8 cellular contexts compared by ENCODE assay signal in the genomic region with DNA sequence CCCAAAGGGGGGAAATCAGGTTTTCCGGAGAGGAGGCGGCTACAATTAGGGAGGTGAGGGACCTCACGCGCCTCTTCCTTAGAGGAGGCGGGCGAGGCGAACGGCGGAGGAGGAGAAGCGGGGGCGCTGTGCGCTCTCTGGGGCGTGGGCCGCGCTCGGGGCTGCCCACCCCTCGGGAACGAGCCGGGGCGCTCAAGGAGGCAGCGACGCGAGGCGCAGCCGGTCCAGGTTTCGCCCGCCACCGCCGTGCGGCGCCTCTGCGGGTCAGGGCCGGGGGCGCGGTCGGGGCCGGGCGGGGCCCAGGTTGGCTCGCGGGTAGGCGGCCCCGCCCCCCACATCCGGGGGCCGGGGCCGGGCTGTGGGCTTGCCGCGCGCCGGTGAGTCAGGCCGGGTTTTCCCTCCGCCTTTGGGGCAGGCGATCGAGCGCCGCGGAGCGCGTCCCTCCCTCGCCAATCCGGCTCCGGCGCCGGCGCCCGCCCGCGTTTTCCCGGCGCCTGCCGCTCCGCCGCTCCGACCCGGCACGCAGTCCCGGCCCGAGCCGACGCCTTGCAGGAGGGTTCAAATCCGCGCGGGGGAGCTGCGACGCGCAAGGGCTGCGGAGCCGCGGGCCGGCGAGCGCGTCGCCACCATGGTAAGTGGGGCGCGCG. TPM values are rescaled to one million over a fixed set of nuclear protein-coding genes. Genes with fewer than 3 reads are reported as not detected.
DNase-seq lines count a peak whose midpoint lies in the region; ATAC-seq, FAIRE-seq and TF ChIP-seq lines count a peak whose summit lies in the region.

A gene with protein sequence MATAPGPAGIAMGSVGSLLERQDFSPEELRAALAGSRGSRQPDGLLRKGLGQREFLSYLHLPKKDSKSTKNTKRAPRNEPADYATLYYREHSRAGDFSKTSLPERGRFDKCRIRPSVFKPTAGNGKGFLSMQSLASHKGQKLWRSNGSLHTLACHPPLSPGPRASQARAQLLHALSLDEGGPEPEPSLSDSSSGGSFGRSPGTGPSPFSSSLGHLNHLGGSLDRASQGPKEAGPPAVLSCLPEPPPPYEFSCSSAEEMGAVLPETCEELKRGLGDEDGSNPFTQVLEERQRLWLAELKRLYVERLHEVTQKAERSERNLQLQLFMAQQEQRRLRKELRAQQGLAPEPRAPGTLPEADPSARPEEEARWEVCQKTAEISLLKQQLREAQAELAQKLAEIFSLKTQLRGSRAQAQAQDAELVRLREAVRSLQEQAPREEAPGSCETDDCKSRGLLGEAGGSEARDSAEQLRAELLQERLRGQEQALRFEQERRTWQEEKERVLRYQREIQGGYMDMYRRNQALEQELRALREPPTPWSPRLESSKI (plus strand): TSS at position 392 of the 647 bp plus-strand sequence. CDS start 6,052 bp downstream, outside the sequence.

- intact Hi-C loops in K562 (cut with micrococcal nuclease) = loop anchor here (1.0 to 5.0 kb wide), 3 partner anchors 14 to 39 kb away; a partner anchor contains a TSS

- BruUV-seq in K562 (replicated peaks; lab: Mats Ljungman, UMichigan) = no TSS peak

- peak within 1 kb of the TSS; percentile 81 for H3K9ac ChIP-seq in HUES64 (ENCODE audit: low read depth, low read length)
- peak within 1 kb of the TSS; percentile 70 to 96 for H3K9ac ChIP-seq in K562 (ENCODE audit: insufficient read depth in 1 of 2, low read depth in 2 of 2, low read length in 2 of 2)
- H3K9ac ChIP-seq in keratinocyte (ENCODE audit: control insufficient read depth, extremely low read depth, insufficient read depth, low read length) = peak within 1 kb of the TSS; percentile 71

- H3K4me2 ChIP-seq in DOHH2 (ENCODE audit: low read length) (peak within 1 kb of the TSS; percentile 96), K562 (ENCODE audit: insufficient read depth, low read length) (peak within 1 kb of the TSS; percentile 86), keratinocyte (ENCODE audit: control insufficient read depth, extremely low read depth, insufficient read depth, low read depth, low read length) (peak within 1 kb of the TSS; percentile 90)

- ATAC-seq in GM21360 (IDR thresholded peaks at IDR 0.05; ENCODE audit: unreplicated experiment) = peak; percentile 62
- peak; percentile 92 for ATAC-seq in K562

- in situ Hi-C loops in K562 (cut with MboI) = no loop called here

- H3F3A ChIP-seq in DOHH2 (ENCODE audit: control insufficient read depth, insufficient read depth) = peaks cover 46% of the 10 kb centered on the region

- FAIRE-seq in K562 (lab: Jason Lieb, UNC) = peak; percentile 67
- FAIRE-seq in keratinocyte (lab: Jason Lieb, UNC) = no peak

- TF ChIP-seq POLR2A in K562 (conservative IDR thresholded peaks at IDR 0.05) = peak; percentile 42; the same call in 1 of the 2 replicates

- peaks cover 48% of the 10 kb centered on the region for H3K79me2 ChIP-seq in DOHH2 (ENCODE audit: control insufficient read depth, low read length)
- peaks cover 44% of the 10 kb centered on the region for H3K79me2 ChIP-seq in K562 (ENCODE audit: control insufficient read depth, insufficient read depth, low read length)
- H3K79me2 ChIP-seq in keratinocyte (ENCODE audit: control insufficient read depth, insufficient read depth, low read length) = peaks cover 13% of the 10 kb centered on the region

- CTCF ChIA-PET in K562 (lab: Yijun Ruan, JAX; ENCODE audit: low intra/inter-chr PET ratio) = interaction anchor here (0.7 kb wide), 1 partner anchor 107 kb away, joined by 3 read pairs; no protein-coding TSS in a partner anchor

- H3K4me3 ChIP-seq in DOHH2 (ENCODE audit: low read length) = peak within 1 kb of the TSS; percentile 99
- peak within 1 kb of the TSS; percentile 90 for H3K4me3 ChIP-seq in HUES64 (ENCODE audit: low read length)
- H3K4me3 ChIP-seq in K562 = peak within 1 kb of the TSS; percentile 66
- peak within 1 kb of the TSS; percentile 76 to 80 (median 79) for H3K4me3 ChIP-seq in keratinocyte (ENCODE audit: control insufficient read depth in 2 of 3, extremely low read depth in 1 of 3, insufficient read depth in 2 of 3, low read depth in 1 of 3, low read length in 3 of 3)

- dilution Hi-C loops in keratinocyte (cut with MboI; ENCODE audit: extremely low pct_ligation_motif_present, low sequenced_read_pairs) = no loop called here

- peaks cover 41% of the 10 kb centered on the region for H3K36me3 ChIP-seq in DOHH2 (ENCODE audit: control insufficient read depth, low read length)
- no peaks in the 10 kb centered on the region for H3K36me3 ChIP-seq in HUES64 (ENCODE audit: insufficient read depth, low read length)
- no peaks in the 10 kb centered on the region for H3K36me3 ChIP-seq in K562 (ENCODE audit: control insufficient read depth, insufficient read depth, low read length)
- H3K36me3 ChIP-seq in keratinocyte (ENCODE audit: control insufficient read depth in 2 of 2, extremely low read depth in 1 of 2, insufficient read depth in 2 of 2, low read length in 2 of 2) = no peaks in the 10 kb centered on the region

- H3K4me1 ChIP-seq in DOHH2 (ENCODE audit: control insufficient read depth, low read length) (peaks cover 55% of the 10 kb centered on the region), HUES64 (ENCODE audit: insufficient read depth, low read length) (peaks cover 24% of the 10 kb centered on the region), K562 (replicated peaks in 1 of 2; ENCODE audit: control insufficient read depth in 2 of 2, insufficient read depth in 2 of 2, low read length in 2 of 2) (peaks cover 31 to 47% of the 10 kb centered on the region in 2 experiments; a peak in 4 of 5 replicates), keratinocyte (ENCODE audit: control insufficient read depth, extremely low read depth, insufficient read depth, low read length) (peaks cover 23% of the 10 kb centered on the region)

- 0 out of 2 replicates have a peak, but pooled peaks have one; percentile 43 for TF ChIP-seq EP300 in K562 (IDR thresholded peaks at IDR 0.05; ENCODE audit: low read length)

- peak within 1 kb of the TSS; percentile 85 for H2AFZ ChIP-seq in K562 (ENCODE audit: low read depth, low read length)
- peak within 1 kb of the TSS; percentile 82 for H2AFZ ChIP-seq in keratinocyte (ENCODE audit: control insufficient read depth, low read length)

- no peaks in the 10 kb centered on the region for H3K9me2 ChIP-seq in DOHH2 (replicated peaks; ENCODE audit: control insufficient read depth, low read length)

- H3K9me3 ChIP-seq in DOHH2 (ENCODE audit: control insufficient read depth, insufficient read depth, low read length) (no peaks in the 10 kb centered on the region), HUES64 (ENCODE audit: insufficient read depth, low read depth, low read length) (peaks cover 5% of the 10 kb centered on the region; the same call in 1 of the 2 replicates), K562 (replicated peaks; ENCODE audit: control insufficient read depth, insufficient read depth, low read depth, low read length) (no peaks in the 10 kb centered on the region), keratinocyte (ENCODE audit: control insufficient read depth, low read depth, low read length) (no peaks in the 10 kb centered on the region)

- peak in 1 of 2 experiments; percentile 18; a peak in 2 of 4 replicates for TF ChIP-seq RAD21 in K562 (CRISPR knock-in tag; conservative IDR thresholded peaks at IDR 0.05 in 1 of 2, IDR thresholded peaks at IDR 0.05 in 1 of 2)

- H3K9me1 ChIP-seq in K562 (ENCODE audit: control insufficient read depth, insufficient read depth, low read length) (peaks cover 3% of the 10 kb centered on the region), keratinocyte (ENCODE audit: control insufficient read depth, extremely low read depth, insufficient read depth, low read length) (no peaks in the 10 kb centered on the region)

- H4K20me1 ChIP-seq in DOHH2 (ENCODE audit: control insufficient read depth, insufficient read depth, low read depth, low read length) (no peaks in the 10 kb centered on the region), K562 (replicated peaks; ENCODE audit: control insufficient read depth, insufficient read depth, low read length) (peaks cover 9% of the 10 kb centered on the region; the same call in 1 of the 2 replicates), keratinocyte (ENCODE audit: control insufficient read depth, extremely low read depth, insufficient read depth, low read length) (peaks cover 3% of the 10 kb centered on the region)

- POLR2A ChIA-PET in K562 (lab: Yijun Ruan, JAX) = interaction anchor here (1.0 to 1.8 kb wide), 3 partner anchors 11 to 16 kb away, joined by 3 to 5 read pairs (median 4); no protein-coding TSS in a partner anchor

- no peaks in the 10 kb centered on the region for H3K27me3 ChIP-seq in DOHH2 (ENCODE audit: control insufficient read depth, low read length)
- H3K27me3 ChIP-seq in HUES64 (ENCODE audit: insufficient read depth, low read length) = peaks cover 5% of the 10 kb centered on the region; the same call in 1 of the 2 replicates
- no peaks in the 10 kb centered on the region for H3K27me3 ChIP-seq in K562 (ENCODE audit: control insufficient read depth in 2 of 2, insufficient read depth in 2 of 2, low read length in 2 of 2)
- no peaks in the 10 kb centered on the region for H3K27me3 ChIP-seq in keratinocyte (ENCODE audit: control insufficient read depth, extremely low read depth, insufficient read depth, low read length)

- TF ChIP-seq CTCF in DOHH2 (IDR thresholded peaks at IDR 0.05; ENCODE audit: low read depth, low read length, poor library complexity, severe bottlenecking) (peak; percentile 36), K562 (IDR thresholded peaks at IDR 0.05 in 2 of 3, conservative IDR thresholded peaks at IDR 0.05 in 1 of 3; ENCODE audit: insufficient read depth in 2 of 3, low read depth in 1 of 3, low read length in 3 of 3) (peak; percentile 19 to 61 (median 34); a peak in 4 of 6 replicates), keratinocyte (optimal IDR thresholded peaks at IDR 0.05 in 1 of 3, IDR thresholded peaks at IDR 0.05 in 1 of 3, conservative IDR thresholded peaks at IDR 0.05 in 1 of 3; ENCODE audit: extremely low read depth in 1 of 3, insufficient read depth in 2 of 3, low read length in 3 of 3) (peak in 1 of 3 experiments; percentile 22)

- peak; percentile 71 for DNase-seq in T-helper 22 cell (ENCODE audit: low read depth)
- peak; percentile 90 to 98 (median 97) for DNase-seq in K562 (ENCODE audit: extremely low read depth in 1 of 4, low spot score in 3 of 4)
- no peak for DNase-seq in keratinocyte (ENCODE audit: low read depth, low spot score)
- peak; percentile 88 for DNase-seq in stimulated activated CD4-positive, alpha-beta T cell treated with anti-CD3 and anti-CD28 coated beads, Interleukin-4, amount 100 ng/mL, for 1 hour
- no peak for DNase-seq in hippocampal formation (lab: John Stamatoyannopoulos, UW)

- under 1% methylated on average over 96 of the region's 96 CpGs for WGBS in HUES64
- WGBS in K562 (ENCODE audit: insufficient coverage, low coverage, missing lambda C conversion rate) = 3% methylated on average over 27 of the region's 96 CpGs

- H3K27ac ChIP-seq in DOHH2 (ENCODE audit: low read depth, low read length) = peak within 1 kb of the TSS; percentile 97
- H3K27ac ChIP-seq in HUES64 (ENCODE audit: low read depth, low read length) = peak within 1 kb of the TSS; percentile 97
- peak within 1 kb of the TSS; percentile 60 for H3K27ac ChIP-seq in K562 (ENCODE audit: extremely low read depth, low read depth, low read length)
- no peak within 1 kb of the TSS for H3K27ac ChIP-seq in keratinocyte (ENCODE audit: control insufficient read depth, insufficient read depth, low read length)

RNA-seq across cellular contexts. Expression of the gene that starts here (rescaled TPM):
- polyA plus RNA-seq in HUES64 (2013, experiment 1 of 2) = 15.7 TPM
- 15.7 TPM for polyA plus RNA-seq in HUES64 (2013, experiment 2 of 2)
- total RNA-seq in K562 (2011; cell fraction: chromatin; rRNA removed; ENCODE audit: low replicate concordance) = 7.7 and 21.3 TPM in 2 replicates
- 14.7 and 14.9 TPM in 2 replicates for total RNA-seq in K562 (2011; cell fraction: nucleolus; rRNA removed)
- total RNA-seq in K562 (2011; cell fraction: nucleoplasm; rRNA removed) = 10.3 and 11.8 TPM in 2 replicates
- total RNA-seq in K562 (2014; rRNA removed) (6.4 and 7.1 TPM in 2 replicates), K562 (2014; rRNA removed; fragmentation: Illumina TruSeq; extraction: Trizol) (0.73 and 1.2 TPM in 2 replicates), K562 (2015; rRNA removed; fragmentation: Illumina TruSeq; extraction: Trizol) (2.4 TPM in 2 replicates), K562 (2021) (6.6 and 7.0 TPM in 2 replicates)
- polyA plus RNA-seq in K562 (2011; rRNA removed) (3.4 and 3.5 TPM in 2 replicates), K562 (2014; fragmentation: Illumina TruSeq; extraction: Trizol) (1.8 and 3.2 TPM in 2 replicates), K562 (2014; fragmentation: Nextera tagmentation; extraction: Ambion mirVana) (under 1 TPM; 0.06 to 0.10 TPM), K562 (2014; rRNA removed) (4.0 and 4.7 TPM in 2 replicates), keratinocyte (1.0 to 1.9 TPM (median 1.3 TPM) in 3 replicates)
- 3.6 and 8.3 TPM in 2 replicates for polyA plus RNA-seq in K562 (2011; cell fraction: cytosol; rRNA removed)
- 7.7 and 13.0 TPM in 2 replicates for polyA plus RNA-seq in K562 (2011; cell fraction: nucleus; rRNA removed)
- 3.4 and 4.5 TPM in 2 replicates for polyA plus RNA-seq in K562 (2012)
- 1.9 and 3.2 TPM in 2 replicates for polyA minus RNA-seq in K562 (2011; rRNA and poly(A)+ RNA removed)
- polyA minus RNA-seq in K562 (2011; cell fraction: cytosol; rRNA and poly(A)+ RNA removed) = 4.7 and 5.6 TPM in 2 replicates
- polyA minus RNA-seq in K562 (2011; cell fraction: nucleus; rRNA and poly(A)+ RNA removed) = 7.0 and 7.4 TPM in 2 replicates
- 0.99 TPM for polyA plus RNA-seq in keratinocyte (2011; ENCODE audit: low read depth)
- 0.77 and 1.4 TPM in 2 replicates for polyA plus RNA-seq in keratinocyte (2011; cell fraction: cytosol; rRNA removed)
- 2.6 and 3.3 TPM in 2 replicates for polyA plus RNA-seq in keratinocyte (2011; cell fraction: nucleus; rRNA removed)
- polyA plus RNA-seq in keratinocyte (2012; ENCODE audit: low replicate concordance) = 1.9 TPM in 2 replicates
- polyA minus RNA-seq in keratinocyte = 1.1 to 2.8 TPM (median 1.4 TPM) in 3 replicates
- polyA minus RNA-seq in keratinocyte (2011; cell fraction: cytosol; rRNA and poly(A)+ RNA removed) = 3.6 TPM
- 2.0 and 2.2 TPM in 2 replicates for polyA minus RNA-seq in keratinocyte (2011; cell fraction: nucleus; rRNA and poly(A)+ RNA removed)

Comparison
In these comparisons a context has a peak if more than half of its experiments do, and no peak if none do; other contexts are left out.
1. DNase-seq: peak in T-helper 22 cell (single experiment), K562 (4 of 4) and stimulated activated CD4-positive, alpha-beta T cell treated with anti-CD3 and anti-CD28 coated beads, Interleukin-4, amount 100 ng/mL, for 1 hour (single experiment); none in keratinocyte (single experiment) and hippocampal formation (0 of 2).
2. Peak in every context shown above with its lines, with median percentiles within 50 percentile points of each other: H3K4me2 ChIP-seq, H3K4me3 ChIP-seq and H3K9ac ChIP-seq.